Comparison of ENCODE assay signal across 27 cellular contexts in the genomic region with DNA sequence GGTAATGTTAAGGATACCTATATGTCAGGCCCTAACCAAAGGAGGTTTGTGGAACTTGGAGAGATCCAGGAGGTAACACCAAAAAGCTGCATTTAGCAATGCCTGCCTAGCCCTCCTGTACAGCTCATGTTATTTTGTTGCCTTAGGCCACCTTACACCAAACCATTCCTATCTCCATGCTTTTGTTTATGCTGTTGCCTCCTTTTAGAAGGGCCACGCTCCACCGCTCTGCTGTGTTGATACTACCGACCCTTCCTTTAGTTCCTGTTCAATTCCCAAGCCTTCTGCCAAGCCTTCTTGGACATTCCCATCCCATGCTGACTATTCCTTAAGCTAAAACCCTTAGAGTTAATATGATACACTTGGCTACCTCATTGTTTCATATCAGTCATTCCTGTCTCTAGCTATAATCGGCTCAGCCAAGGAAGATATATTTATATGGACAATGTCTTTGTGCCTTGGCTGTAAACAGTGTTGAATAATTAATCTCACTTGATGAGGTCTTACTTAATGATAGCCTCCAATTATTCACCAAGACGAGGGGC.
"Had no signal": no experiment of that assay in that cellular context is flagged by ENCODE, and none has a peak within 500 bp of the region (broad histone marks: within the 10 kb centered on the region; RNA-seq: fewer than 3 reads in every experiment).

No MANE protein-coding gene starts in this region.

- H3K27ac ChIP-seq: adrenal gland, body of pancreas, breast epithelium, PC-9, SK-N-MC, WERI-Rb-1 had no signal

- H3K9me3 Mint-ChIP-seq: activated CD4-positive, alpha-beta T cell treated with anti-CD3 and anti-CD28 coated beads, Interleukin-2, amount 10 ng/mL, durations not matched to agents 24 days and 14 days; activated naive CD4-positive, alpha-beta T cell treated with anti-CD3 and anti-CD28 coated beads, Interleukin-2, amount 50 U/mL, for 72 hours; activated T-cell treated with anti-CD3 and anti-CD28 coated beads, Interleukin-2, amount 50 U/mL, for 24 hours had no signal

- H3K27ac Mint-ChIP-seq: activated CD4-positive, alpha-beta T cell treated with anti-CD3 and anti-CD28 coated beads, Interleukin-2, amount 10 ng/mL, durations not matched to agents 24 days and 14 days; activated CD8-positive, alpha-beta T cell treated with anti-CD3 and anti-CD28 coated beads, Interleukin-2, amount 10 ng/mL, durations not matched to agents 7 days and 5 days; activated naive CD4-positive, alpha-beta T cell treated with anti-CD3 and anti-CD28 coated beads for 36 hours; activated naive CD4-positive, alpha-beta T cell treated with anti-CD3 and anti-CD28 coated beads, Interleukin-2, amount 50 U/mL, for 72 hours; activated T-cell treated with anti-CD3 and anti-CD28 coated beads, Interleukin-2, amount 50 U/mL, for 24 hours had no signal

- H3K36me3 Mint-ChIP-seq: activated naive CD4-positive, alpha-beta T cell treated with anti-CD3 and anti-CD28 coated beads, Interleukin-2, amount 50 U/mL, for 72 hours had no signal

- H3K4me3 Mint-ChIP-seq: activated CD4-positive, alpha-beta T cell treated with anti-CD3 and anti-CD28 coated beads, Interleukin-2, amount 10 ng/mL, durations not matched to agents 24 days and 14 days; activated CD8-positive, alpha-beta T cell treated with anti-CD3 and anti-CD28 coated beads, Interleukin-2, amount 10 ng/mL, durations not matched to agents 7 days and 5 days; activated naive CD4-positive, alpha-beta T cell treated with anti-CD3 and anti-CD28 coated beads for 36 hours; activated T-cell treated with anti-CD3 and anti-CD28 coated beads, Interleukin-2, amount 50 U/mL, for 24 hours had no signal

- H3K4me2 ChIP-seq: PC-9 had no signal

- H3K4me1 ChIP-seq: adrenal gland, body of pancreas, breast epithelium had no signal

- H3K9me3 ChIP-seq: adrenal gland, body of pancreas, breast epithelium had no signal

- ATAC-seq: activated CD8-positive, alpha-beta T cell treated with anti-CD3 and anti-CD28 coated beads, Interleukin-2, amount 10 ng/mL, durations not matched to agents 7 days and 5 days; activated naive CD4-positive, alpha-beta T cell treated with anti-CD3 and anti-CD28 coated beads, Interleukin-2, amount 50 U/mL, for 72 hours; body of pancreas; K562 had no signal

- H2AFZ ChIP-seq: PC-9 had no signal

- H3K36me3 ChIP-seq: adrenal gland, breast epithelium, WERI-Rb-1 had no signal

- H3K4me1 Mint-ChIP-seq: activated CD4-positive, alpha-beta T cell treated with anti-CD3 and anti-CD28 coated beads, Interleukin-2, amount 10 ng/mL, durations not matched to agents 24 days and 14 days had no signal

- DNase-seq: activated CD4-positive, alpha-beta T cell treated with anti-CD3 and anti-CD28 coated beads, Interleukin-2, amount 10 ng/mL, durations not matched to agents 24 days and 14 days; activated CD4-positive, alpha-beta T cell treated with anti-CD3 and anti-CD28 coated beads, Interleukin-2, amount 50 U/mL, for 4 hours; activated CD4-positive, CD25-positive, alpha-beta regulatory T cell; activated CD8-positive, alpha-beta T cell treated with anti-CD3 and anti-CD28 coated beads, Interleukin-2, amount 10 ng/mL, durations not matched to agents 7 days and 5 days; activated gamma-delta T cell treated with Interleukin-2 at 50 U/mL for 16 hours; activated naive CD4-positive, alpha-beta T cell treated with anti-CD3 and anti-CD28 coated beads for 36 hours; activated T-cell treated with anti-CD3 and anti-CD28 coated beads, Interleukin-2, amount 50 U/mL, for 24 hours; adrenal gland; body of pancreas; NCI-H1092 treated with DMSO at 0.1 percent for 48 hours; NCI-H1417; NCI-H146; NCI-H187; NCI-H2029 treated with DMSO at 0.1 percent for 48 hours; NCI-H2107; NCI-H2171; NCI-H446; NCI-H510A treated with DMSO at 0.1 percent for 48 hours; NCI-H526 treated with DMSO at 0.1 percent for 48 hours; PC-9; Right ventricle myocardium superior; T1000; WERI-Rb-1 had no signal

- H3K27me3 ChIP-seq: adrenal gland, body of pancreas, breast epithelium had no signal

- H3K4me3 ChIP-seq: adrenal gland, body of pancreas, breast epithelium, K562, PC-9, SK-N-MC had no signal

- H3K27me3 Mint-ChIP-seq: activated CD4-positive, alpha-beta T cell treated with anti-CD3 and anti-CD28 coated beads, Interleukin-2, amount 10 ng/mL, durations not matched to agents 24 days and 14 days; activated T-cell treated with anti-CD3 and anti-CD28 coated beads, Interleukin-2, amount 50 U/mL, for 24 hours had no signal
